ENCODE assay signal across 8 cellular contexts in the genomic region with DNA sequence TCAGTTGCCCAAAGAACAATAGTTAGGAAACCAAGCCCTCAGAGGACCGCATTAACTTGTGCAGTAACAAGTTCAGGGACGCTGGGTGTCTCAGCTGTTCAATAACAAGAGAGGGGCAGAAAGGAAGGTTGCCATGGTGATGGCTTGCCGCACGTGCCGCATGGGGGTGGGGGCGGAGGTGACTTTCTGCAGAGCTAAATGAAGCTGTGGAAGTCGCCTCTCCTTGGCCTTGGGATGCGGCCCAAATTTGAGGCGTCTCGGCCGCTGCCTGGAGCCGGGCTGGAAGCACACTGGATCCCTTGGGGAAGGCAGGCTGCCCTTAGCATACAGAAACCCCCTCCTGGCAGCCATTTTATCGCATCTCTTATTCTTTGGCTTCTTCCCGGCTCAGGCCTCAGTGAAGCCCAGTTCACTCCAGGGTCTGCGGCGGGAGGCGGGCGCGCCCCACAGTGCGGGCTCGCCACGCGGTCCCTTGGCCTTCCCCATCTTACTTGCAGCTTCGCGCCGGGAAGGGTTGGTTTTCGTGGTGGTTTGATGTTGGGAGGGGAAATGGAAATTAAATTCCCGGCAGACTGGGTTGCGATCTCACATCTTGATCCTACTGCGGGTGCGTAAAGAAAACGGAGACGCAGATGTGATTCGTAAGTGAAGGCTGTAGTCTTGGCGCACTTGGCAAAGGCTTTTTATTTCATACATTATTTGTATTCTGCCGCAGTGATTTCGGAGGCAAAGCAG.
DNase-seq lines count a peak whose midpoint lies in the region; ATAC-seq and TF ChIP-seq lines count a peak whose summit lies in the region.

No MANE protein-coding gene starts in this region.

- H3K27me3 ChIP-seq in trophoblast cell (ENCODE audit: insufficient read depth, low read length) (no peaks in the 10 kb centered on the region), PC-9 (ENCODE audit: insufficient read depth, low read depth) (no peaks in the 10 kb centered on the region)

- H4K8ac ChIP-seq in trophoblast cell (ENCODE audit: low read depth, low read length) = no peak overlapping the region

- no peak overlapping the region for H4K12ac ChIP-seq in trophoblast cell (ENCODE audit: low read depth, low read length)

- intact Hi-C loops in Right ventricle myocardium inferior (cut with DNase I) = loop anchor here (10.0 kb wide), 1 partner anchor 362 kb away; no protein-coding TSS in a partner anchor
- intact Hi-C loops in PC-9 (cut with micrococcal nuclease; ENCODE audit: unreplicated experiment) = no loop called here

- H2BK120ac ChIP-seq in trophoblast cell (ENCODE audit: insufficient read depth, low read length, poor library complexity) = no peak overlapping the region

- H3K18ac ChIP-seq in trophoblast cell (ENCODE audit: low read length) = no peak overlapping the region

- H2BK5ac ChIP-seq in trophoblast cell (ENCODE audit: low read depth, low read length, poor library complexity) = no peak overlapping the region

- POLR2A ChIA-PET in PC-9 (lab: Charles Lee; ENCODE audit: unreplicated experiment) = no interaction called here

- no peak overlapping the region for H3K4me3 ChIP-seq in trophoblast cell (ENCODE audit: low read depth, low read length)
- no peak overlapping the region for H3K4me3 ChIP-seq in PC-9

- no peaks in the 10 kb centered on the region for H3K4me1 ChIP-seq in trophoblast cell (ENCODE audit: control insufficient read depth in 1 of 2, insufficient read depth in 2 of 2, low read length in 2 of 2)
- no peaks in the 10 kb centered on the region for H3K4me1 ChIP-seq in PC-9 (replicated peaks; ENCODE audit: insufficient read depth)

- no peak overlapping the region for H3K4ac ChIP-seq in trophoblast cell (ENCODE audit: low read depth, low read length)

- no peaks in the 10 kb centered on the region for H3K79me1 ChIP-seq in trophoblast cell (ENCODE audit: low read length)

- H2AK5ac ChIP-seq in trophoblast cell (ENCODE audit: low read length) = no peak overlapping the region

- no peaks in the 10 kb centered on the region for H3K36me3 ChIP-seq in trophoblast cell (ENCODE audit: control insufficient read depth in 1 of 2, insufficient read depth in 2 of 2, low read length in 2 of 2)
- no peaks in the 10 kb centered on the region for H3K36me3 ChIP-seq in PC-9 (ENCODE audit: low read depth)

- no peak overlapping the region for H3K14ac ChIP-seq in trophoblast cell (ENCODE audit: low read length)

- H3F3A ChIP-seq in PC-9 (ENCODE audit: insufficient read depth, low read depth) = no peaks in the 10 kb centered on the region

- H3K9ac ChIP-seq in trophoblast cell (ENCODE audit: low read length) = no peak overlapping the region

- CTCF ChIA-PET in PC-9 (lab: Charles Lee) = no interaction called here

- H3K23ac ChIP-seq in trophoblast cell (ENCODE audit: low read length) = no peak overlapping the region

- no peak overlapping the region for H3K27ac ChIP-seq in trophoblast cell (ENCODE audit: low read depth, low read length)
- no peak overlapping the region for H3K27ac ChIP-seq in PC-9

- no CpG with 5 or more reads among the region's 37 CpGs for WGBS in trophoblast cell (ENCODE audit: extremely low coverage, insufficient coverage, insufficient read length)

- ATAC-seq in GM19395 (IDR thresholded peaks at IDR 0.05; ENCODE audit: unreplicated experiment) = peak; percentile 71
- ATAC-seq in Right ventricle myocardium inferior = peak; percentile 62

- H3K4me2 ChIP-seq in trophoblast cell (ENCODE audit: low read length) (peak overlapping the region; percentile 17), PC-9 (no peak overlapping the region)

- BruUV-seq in PC-9 (replicated peaks; lab: Mats Ljungman, UMichigan) = no TSS peak

- DNase-seq in SK-N-DZ (ENCODE audit: low spot score) (peak; percentile 87), Right ventricle myocardium inferior (ENCODE audit: missing footprints) (peak; percentile 74), trophoblast cell (no peak), PC-9 (no peak), UCSD-AML1 (lab: John Stamatoyannopoulos, UW; ENCODE audit: unreplicated experiment) (no peak), GM19238 (ENCODE audit: insufficient read length, low spot score) (no peak), GM13977 (ENCODE audit: low spot score) (no peak)

- in situ Hi-C loops in GM13977 (cut with MboI; ENCODE audit: low pct_unique_long_range_greater_than_20kb, low sequenced_read_pairs, unreplicated experiment) = no loop called here

- H4K91ac ChIP-seq in trophoblast cell (ENCODE audit: low read depth, low read length) = no peak overlapping the region

- H3K9me3 ChIP-seq in trophoblast cell (ENCODE audit: insufficient read depth, low read depth, low read length) (no peaks in the 10 kb centered on the region), PC-9 (ENCODE audit: insufficient read depth, low read depth) (no peaks in the 10 kb centered on the region)

- H2BK12ac ChIP-seq in trophoblast cell (ENCODE audit: low read length) = no peak overlapping the region

- no peak for TF ChIP-seq CTCF in PC-9 (conservative IDR thresholded peaks at IDR 0.05)
- TF ChIP-seq CTCF in GM13977 (IDR thresholded peaks at IDR 0.05; ENCODE audit: extremely low read depth, insufficient read depth, missing control alignments) = no peak

- H3K79me2 ChIP-seq in trophoblast cell (ENCODE audit: control insufficient read depth, insufficient read depth, low read length, poor library complexity) (no peaks in the 10 kb centered on the region), PC-9 (ENCODE audit: low read depth) (no peaks in the 10 kb centered on the region)

- no peaks in the 10 kb centered on the region for H3K9me2 ChIP-seq in PC-9 (ENCODE audit: insufficient read depth)

- H2AFZ ChIP-seq in trophoblast cell (ENCODE audit: insufficient read depth, low read length, poor library complexity) = no peak overlapping the region
- no peak overlapping the region for H2AFZ ChIP-seq in PC-9

- H4K20me1 ChIP-seq in PC-9 (ENCODE audit: insufficient read depth) = no peaks in the 10 kb centered on the region

Comparison
In these comparisons a context has a peak if more than half of its experiments do, and no peak if none do; other contexts are left out.
1. DNase-seq: peak in SK-N-DZ (single experiment) and Right ventricle myocardium inferior (single experiment); none in trophoblast cell (0 of 2), PC-9 (0 of 2), UCSD-AML1 (single experiment), GM19238 (single experiment) and GM13977 (single experiment).